8 cellular contexts compared by ENCODE assay signal in genomic region chr11:67288452-67289225, GRCh38. TPM values are rescaled to one million over a fixed set of nuclear protein-coding genes. Genes with fewer than 3 reads are reported as not detected.
DNase-seq lines count a peak whose midpoint lies in the region; ATAC-seq and TF ChIP-seq lines count a peak whose summit lies in the region.

No MANE protein-coding gene starts in this region.

- DNase-seq in CD8-positive, alpha-beta T cell, result peak; percentile 78 to 97 (median 90)
- DNase-seq in NCI-H82 treated with DMSO at 0.1 percent for 48 hours (lab: John Stamatoyannopoulos, UW; ENCODE audit: unreplicated experiment), result peak; percentile 23
- peak; percentile 94 for DNase-seq in activated CD4-positive, alpha-beta memory T cell treated with anti-CD3 and anti-CD28 coated beads, Interleukin-2, amount 10 ng/mL, durations not matched to agents 7 days and 5 days
- peak; percentile 83 for DNase-seq in effector CD4-positive, alpha-beta T cell
- DNase-seq in memory B cell (ENCODE audit: low spot score in 2 of 2), result peak; percentile 90 to 93
- DNase-seq in stimulated activated CD4-positive, alpha-beta T cell treated with anti-CD3 and anti-CD28 coated beads, TNF-alpha, amount 100 ng/mL, for 48 hours (ENCODE audit: low read depth in 3 of 3), result peak; percentile 78 to 85 (median 80)

- H3K4me1 ChIP-seq in CD8-positive, alpha-beta T cell (ENCODE audit: insufficient read depth, low read length), result peaks cover 64% of the 10 kb centered on the region

- peak; percentile 67 for ATAC-seq in CD8-positive, alpha-beta T cell
- ATAC-seq in GM19372 (IDR thresholded peaks at IDR 0.05; ENCODE audit: low read depth, unreplicated experiment), result peak; percentile 70
- ATAC-seq in HG03520 (IDR thresholded peaks at IDR 0.05; ENCODE audit: unreplicated experiment), result peak; percentile 54
- ATAC-seq in memory B cell (ENCODE audit: low read depth), result peak; percentile 75

- peak overlapping the region; percentile 79 for H3K27ac ChIP-seq in CD8-positive, alpha-beta T cell (ENCODE audit: low read depth, low read length)

- no peaks in the 10 kb centered on the region for H3K9me3 ChIP-seq in CD8-positive, alpha-beta T cell (ENCODE audit: low read length)

- TF ChIP-seq CTCF in CD8-positive, alpha-beta T cell (IDR thresholded peaks at IDR 0.05), result peak; percentile 58

- intact Hi-C loops in CD8-positive, alpha-beta T cell (cut with DNase I, micrococcal nuclease), result loop anchor here (1.0 to 5.0 kb wide), 10 partner anchors 11 to 194 kb away; partner anchors contain the start of genes AIP (in 1 of the 2), POLD4 (in 1 of the 2), PPP1CA (in 1 of the 2) and SSH3 (in 1 of the 2)

- no peaks in the 10 kb centered on the region for H3K9me3 Mint-ChIP-seq in CD8-positive, alpha-beta T cell
- H3K9me3 Mint-ChIP-seq in activated CD4-positive, alpha-beta memory T cell treated with anti-CD3 and anti-CD28 coated beads, Interleukin-2, amount 10 ng/mL, durations not matched to agents 7 days and 5 days, result no peaks in the 10 kb centered on the region
- H3K9me3 Mint-ChIP-seq in memory B cell, result no peaks in the 10 kb centered on the region

- peaks cover 20% of the 10 kb centered on the region for H3K36me3 ChIP-seq in CD8-positive, alpha-beta T cell (ENCODE audit: insufficient read depth, low read length)

- H3K4me3 ChIP-seq in CD8-positive, alpha-beta T cell (ENCODE audit: low read depth, low read length), result peak overlapping the region; percentile 90

- peaks cover 68% of the 10 kb centered on the region for H3K36me3 Mint-ChIP-seq in CD8-positive, alpha-beta T cell
- H3K36me3 Mint-ChIP-seq in activated CD4-positive, alpha-beta memory T cell treated with anti-CD3 and anti-CD28 coated beads, Interleukin-2, amount 10 ng/mL, durations not matched to agents 7 days and 5 days (ENCODE audit: low read depth), result peaks cover 74% of the 10 kb centered on the region
- peaks cover 6% of the 10 kb centered on the region for H3K36me3 Mint-ChIP-seq in memory B cell

- CTCF ChIA-PET in CD8-positive, alpha-beta T cell (lab: Charles Lee), result interaction anchor here (0.6 to 6.6 kb wide), 6 partner anchors 10 to 63 kb away, joined by 3 to 77 read pairs (median 16); partner anchors contain the start of gene GRK2
- CTCF ChIA-PET in activated CD4-positive, alpha-beta memory T cell treated with anti-CD3 and anti-CD28 coated beads, Interleukin-2, amount 10 ng/mL, durations not matched to agents 7 days and 5 days (lab: Charles Lee), result interaction anchor here (0.9 to 4.1 kb wide), 12 partner anchors 9 to 63 kb away, joined by 3 to 32 read pairs (median 6); partner anchors contain the start of genes GRK2 and SSH3

- peaks cover 59% of the 10 kb centered on the region for H3K4me1 Mint-ChIP-seq in CD8-positive, alpha-beta T cell (ENCODE audit: low read depth)
- H3K4me1 Mint-ChIP-seq in activated CD4-positive, alpha-beta memory T cell treated with anti-CD3 and anti-CD28 coated beads, Interleukin-2, amount 10 ng/mL, durations not matched to agents 7 days and 5 days, result peaks cover 76% of the 10 kb centered on the region
- peaks cover 36% of the 10 kb centered on the region for H3K4me1 Mint-ChIP-seq in memory B cell

- peak overlapping the region; percentile 80 for H3K4me3 Mint-ChIP-seq in CD8-positive, alpha-beta T cell
- H3K4me3 Mint-ChIP-seq in activated CD4-positive, alpha-beta memory T cell treated with anti-CD3 and anti-CD28 coated beads, Interleukin-2, amount 10 ng/mL, durations not matched to agents 7 days and 5 days, result peak overlapping the region; percentile 74
- H3K4me3 Mint-ChIP-seq in memory B cell, result peak overlapping the region; percentile 72

- POLR2A ChIA-PET in CD8-positive, alpha-beta T cell (lab: Charles Lee), result interaction anchor here (0.6 to 15.2 kb wide), 16 partner anchors 12 to 1816 kb away, joined by 3 to 426 read pairs (median 5); partner anchors contain the start of genes GRK2, POLD4 and SSH3
- POLR2A ChIA-PET in activated CD4-positive, alpha-beta memory T cell treated with anti-CD3 and anti-CD28 coated beads, Interleukin-2, amount 10 ng/mL, durations not matched to agents 7 days and 5 days (lab: Charles Lee), result interaction anchor here (0.6 to 12.9 kb wide), 24 partner anchors 8 to 202 kb away, joined by 3 to 494 read pairs (median 4); partner anchors contain the start of genes AIP, GRK2, POLD4 and PPP1CA

- H3K27me3 ChIP-seq in CD8-positive, alpha-beta T cell (ENCODE audit: insufficient read depth, low read length), result no peaks in the 10 kb centered on the region

- H3K27ac Mint-ChIP-seq in CD8-positive, alpha-beta T cell, result peak overlapping the region; percentile 98
- H3K27ac Mint-ChIP-seq in activated CD4-positive, alpha-beta memory T cell treated with anti-CD3 and anti-CD28 coated beads, Interleukin-2, amount 10 ng/mL, durations not matched to agents 7 days and 5 days, result peak overlapping the region; percentile 99
- H3K27ac Mint-ChIP-seq in memory B cell, result peak overlapping the region; percentile 97

- H3K27me3 Mint-ChIP-seq in CD8-positive, alpha-beta T cell (ENCODE audit: low read depth), result no peaks in the 10 kb centered on the region
- H3K27me3 Mint-ChIP-seq in activated CD4-positive, alpha-beta memory T cell treated with anti-CD3 and anti-CD28 coated beads, Interleukin-2, amount 10 ng/mL, durations not matched to agents 7 days and 5 days, result no peaks in the 10 kb centered on the region
- no peaks in the 10 kb centered on the region for H3K27me3 Mint-ChIP-seq in memory B cell

RNA-seq across cellular contexts. Expression of gene ANKRD13D, which starts 0.5 kb away (rescaled TPM):
- total RNA-seq in CD8-positive, alpha-beta T cell, result 100 to 1,000 TPM; 152 TPM
- total RNA-seq in activated CD4-positive, alpha-beta memory T cell treated with anti-CD3 and anti-CD28 coated beads, Interleukin-2, amount 10 ng/mL, durations not matched to agents 7 days and 5 days, result 100 to 1,000 TPM; 157 to 163 TPM

RNA-seq across cellular contexts. Expression of gene SSH3, which starts 14.7 kb away (rescaled TPM):
- 1 to 10 TPM; 5.9 to 9.9 TPM for total RNA-seq in CD8-positive, alpha-beta T cell
- total RNA-seq in activated CD4-positive, alpha-beta memory T cell treated with anti-CD3 and anti-CD28 coated beads, Interleukin-2, amount 10 ng/mL, durations not matched to agents 7 days and 5 days, result 10 to 100 TPM; 15.4 to 19.0 TPM

RNA-seq across cellular contexts. Expression of gene GRK2, which starts 22.4 kb away (rescaled TPM):
- total RNA-seq in CD8-positive, alpha-beta T cell, result 100 to 1,000 TPM; 356 to 371 TPM
- 100 to 1,000 TPM; 333 to 338 TPM for total RNA-seq in activated CD4-positive, alpha-beta memory T cell treated with anti-CD3 and anti-CD28 coated beads, Interleukin-2, amount 10 ng/mL, durations not matched to agents 7 days and 5 days

Comparison
In these comparisons a context has a peak if more than half of its experiments do, and no peak if none do; other contexts are left out.
1. Peak in every context shown above with its lines: DNase-seq, ATAC-seq, H3K4me3 ChIP-seq and H3K27ac ChIP-seq.
2. DNase-seq: peak in every context shown above with its lines; median percentile 94 in activated CD4-positive, alpha-beta memory T cell treated with anti-CD3 and anti-CD28 coated beads, Interleukin-2, amount 10 ng/mL, durations not matched to agents 7 days and 5 days; 92 in memory B cell; 90 in CD8-positive, alpha-beta T cell; 83 in effector CD4-positive, alpha-beta T cell; 80 in stimulated activated CD4-positive, alpha-beta T cell treated with anti-CD3 and anti-CD28 coated beads, TNF-alpha, amount 100 ng/mL, for 48 hours; 23 in NCI-H82 treated with DMSO at 0.1 percent for 48 hours.